In genomic region chr1:206205569-206205968, GRCh38 we compare ENCODE assay signal across 8 cellular contexts. TPM values are rescaled to one million over a fixed set of nuclear protein-coding genes. Genes with fewer than 3 reads are reported as not detected.
A peak's percentile ranks its signal among the peaks of the same experiment; 100 is the strongest.
DNase-seq lines count a peak whose midpoint lies in the region; ATAC-seq and TF ChIP-seq lines count a peak whose summit lies in the region.
"Not testable (repeated sequence)": the region's sequence is repeated elsewhere in the genome, so short reads cannot be mapped to it uniquely, and the experiment has no call there.

No MANE protein-coding gene starts in this region.

- not testable (repeated sequence) for H3K27me3 Mint-ChIP-seq in activated CD4-positive, alpha-beta T cell treated with anti-CD3 and anti-CD28 coated beads, Interleukin-2, amount 10 ng/mL, durations not matched to agents 24 days and 14 days; activated naive CD8-positive, alpha-beta T cell treated with anti-CD3 and anti-CD28 coated beads, Interleukin-2, amount 10 ng/mL, durations not matched to agents 7 days and 5 days

- 7% methylated on average over 3 of the region's 31 CpGs for WGBS in hepatocyte (ENCODE audit: low lambda C conversion rate, missing lambda C conversion rate)
- WGBS in neuronal stem cell (ENCODE audit: extremely low coverage in 2 of 2, insufficient read length in 2 of 2, insufficient replicate concordance in 1 of 2), 2 donors, result no CpG with 5 or more reads among the region's 31 CpGs
- WGBS in stomach, 5 donors, result 0 to 3% (median 0%) methylated on average over 11 to 15 of the region's 31 CpGs; no CpG with 5 or more reads in 2 of the 5 donors

- CTCF ChIA-PET in AG04449 (lab: Yijun Ruan, JAX), result not testable (repeated sequence)

- H3K27me3 ChIP-seq in Loucy (ENCODE audit: insufficient read depth, low read length, poor library complexity, severe bottlenecking); hepatocyte; neuronal stem cell (ENCODE audit: control insufficient read depth in 3 of 3, insufficient read depth in 3 of 3, low read depth in 1 of 3, low read length in 3 of 3); stomach: not testable (repeated sequence)

- H3K4me1 Mint-ChIP-seq in activated CD4-positive, alpha-beta T cell treated with anti-CD3 and anti-CD28 coated beads, Interleukin-2, amount 10 ng/mL, durations not matched to agents 24 days and 14 days; activated naive CD8-positive, alpha-beta T cell treated with anti-CD3 and anti-CD28 coated beads, Interleukin-2, amount 10 ng/mL, durations not matched to agents 7 days and 5 days: not testable (repeated sequence)

- not testable (repeated sequence) for H3K79me2 ChIP-seq in Loucy (ENCODE audit: insufficient read depth, low read length); hepatocyte

- not testable (repeated sequence) for H2BK5ac ChIP-seq in neuronal stem cell (ENCODE audit: low read length)

- H3K4me3 Mint-ChIP-seq in activated CD4-positive, alpha-beta T cell treated with anti-CD3 and anti-CD28 coated beads, Interleukin-2, amount 10 ng/mL, durations not matched to agents 24 days and 14 days; activated naive CD8-positive, alpha-beta T cell treated with anti-CD3 and anti-CD28 coated beads, Interleukin-2, amount 10 ng/mL, durations not matched to agents 7 days and 5 days: not testable (repeated sequence)

- H3F3A ChIP-seq in Loucy (ENCODE audit: low read depth), result not testable (repeated sequence)

- not testable (repeated sequence) for TF ChIP-seq POLR2A in stomach (IDR thresholded peaks at IDR 0.05)

- H3K9me3 ChIP-seq in Loucy (ENCODE audit: insufficient read depth, low read depth, low read length); hepatocyte (ENCODE audit: low read depth); neuronal stem cell (replicated peaks in 1 of 2; ENCODE audit: control insufficient read depth in 2 of 2, insufficient read depth in 1 of 2, low read depth in 1 of 2, low read length in 2 of 2); stomach: not testable (repeated sequence)

- not testable (repeated sequence) for H3K14ac ChIP-seq in neuronal stem cell (ENCODE audit: low read length)

- H3K4me2 ChIP-seq in Loucy (ENCODE audit: low read depth, low read length, poor library complexity, severe bottlenecking) (peak overlapping the region; percentile 24), hepatocyte (peak overlapping the region; percentile 68), neuronal stem cell (ENCODE audit: insufficient read depth, low read length, poor library complexity, severe bottlenecking) (peak overlapping the region; percentile 18)

- H3K18ac ChIP-seq in neuronal stem cell (ENCODE audit: low read length), result not testable (repeated sequence)

- not testable (repeated sequence) for DNase-seq in AG04449 (ENCODE audit: low read depth, low spot score); epithelial cell of proximal tubule (ENCODE audit: low read depth); hepatocyte (ENCODE audit: low spot score); neuronal stem cell (ENCODE audit: low spot score); stomach
- DNase-seq in activated CD4-positive, alpha-beta T cell treated with anti-CD3 and anti-CD28 coated beads, Interleukin-2, amount 10 ng/mL, durations not matched to agents 24 days and 14 days, result peak; percentile 58
- DNase-seq in activated naive CD8-positive, alpha-beta T cell treated with anti-CD3 and anti-CD28 coated beads, Interleukin-2, amount 10 ng/mL, durations not matched to agents 7 days and 5 days, result peak; percentile 41

- H3K9ac ChIP-seq in Loucy (ENCODE audit: low read depth, low read length, poor library complexity, severe bottlenecking); neuronal stem cell (ENCODE audit: low read depth, low read length, poor library complexity): not testable (repeated sequence)

- not testable (repeated sequence) for H4K91ac ChIP-seq in neuronal stem cell (ENCODE audit: low read depth, low read length, poor library complexity)

- H3K27ac Mint-ChIP-seq in activated CD4-positive, alpha-beta T cell treated with anti-CD3 and anti-CD28 coated beads, Interleukin-2, amount 10 ng/mL, durations not matched to agents 24 days and 14 days; activated naive CD8-positive, alpha-beta T cell treated with anti-CD3 and anti-CD28 coated beads, Interleukin-2, amount 10 ng/mL, durations not matched to agents 7 days and 5 days: not testable (repeated sequence)

- POLR2A ChIA-PET in AG04449 (lab: Yijun Ruan, JAX); activated naive CD8-positive, alpha-beta T cell treated with anti-CD3 and anti-CD28 coated beads, Interleukin-2, amount 10 ng/mL, durations not matched to agents 7 days and 5 days (lab: Charles Lee): not testable (repeated sequence)

- not testable (repeated sequence) for H2AFZ ChIP-seq in Loucy (ENCODE audit: low read length); hepatocyte; neuronal stem cell (ENCODE audit: low read length)

- not testable (repeated sequence) for H3K27ac ChIP-seq in hepatocyte; neuronal stem cell (replicated peaks; ENCODE audit: low read length); stomach

- H4K8ac ChIP-seq in neuronal stem cell (ENCODE audit: low read depth, low read length), result not testable (repeated sequence)

- not testable (repeated sequence) for H3K9me2 ChIP-seq in Loucy (replicated peaks; ENCODE audit: low read depth, low read length); hepatocyte (replicated peaks; ENCODE audit: insufficient read depth)

- H3K4me1 ChIP-seq in Loucy (ENCODE audit: insufficient read depth, low read length, poor library complexity, severe bottlenecking); hepatocyte (ENCODE audit: insufficient read depth); neuronal stem cell (ENCODE audit: control insufficient read depth in 2 of 2, insufficient read depth in 1 of 2, low read depth in 1 of 2, low read length in 2 of 2); stomach: not testable (repeated sequence)

- H3K4me3 ChIP-seq in AG04449 (ENCODE audit: low read depth, low read length) (peak overlapping the region; percentile 32), Loucy (ENCODE audit: low read length, poor library complexity, severe bottlenecking) (peak overlapping the region; percentile 49), epithelial cell of proximal tubule (ENCODE audit: low read depth, low read length) (peak overlapping the region; percentile 24), neuronal stem cell (ENCODE audit: low read length in 2 of 2) (peak overlapping the region in 1 of 2 donors; percentile 43), stomach (peak overlapping the region; percentile 18 to 40 (median 30))
- not testable (repeated sequence) for H3K4me3 ChIP-seq in hepatocyte

- H3K4ac ChIP-seq in neuronal stem cell (ENCODE audit: low read length), result not testable (repeated sequence)

- H3K23ac ChIP-seq in neuronal stem cell (ENCODE audit: low read depth, low read length, poor library complexity), result not testable (repeated sequence)

- not testable (repeated sequence) for ATAC-seq in activated naive CD8-positive, alpha-beta T cell treated with anti-CD3 and anti-CD28 coated beads, Interleukin-2, amount 10 ng/mL, durations not matched to agents 7 days and 5 days (ENCODE audit: low read depth)

- H3K9me3 Mint-ChIP-seq in activated CD4-positive, alpha-beta T cell treated with anti-CD3 and anti-CD28 coated beads, Interleukin-2, amount 10 ng/mL, durations not matched to agents 24 days and 14 days; activated naive CD8-positive, alpha-beta T cell treated with anti-CD3 and anti-CD28 coated beads, Interleukin-2, amount 10 ng/mL, durations not matched to agents 7 days and 5 days: not testable (repeated sequence)

- not testable (repeated sequence) for TF ChIP-seq CTCF in AG04449 (IDR thresholded peaks at IDR 0.05; ENCODE audit: insufficient read depth, low read length, missing control alignments); Loucy (conservative IDR thresholded peaks at IDR 0.05; ENCODE audit: low read length); epithelial cell of proximal tubule (conservative IDR thresholded peaks at IDR 0.05; ENCODE audit: low read depth, low read length); hepatocyte (IDR thresholded peaks at IDR 0.05; ENCODE audit: poor library complexity); stomach (IDR thresholded peaks at IDR 0.05)

- intact Hi-C loops in activated CD4-positive, alpha-beta T cell treated with anti-CD3 and anti-CD28 coated beads, Interleukin-2, amount 10 ng/mL, durations not matched to agents 24 days and 14 days (cut with micrococcal nuclease); stomach (cut with DNase I; ENCODE audit: low total_unique reads): not testable (repeated sequence)

- not testable (repeated sequence) for H3K36me3 ChIP-seq in Loucy (ENCODE audit: insufficient read depth, low read length); hepatocyte (replicated peaks; ENCODE audit: insufficient read depth, low read depth); neuronal stem cell (replicated peaks in 1 of 2; ENCODE audit: control insufficient read depth in 2 of 2, insufficient read depth in 2 of 2, low read length in 2 of 2); stomach

- H3K36me3 Mint-ChIP-seq in activated CD4-positive, alpha-beta T cell treated with anti-CD3 and anti-CD28 coated beads, Interleukin-2, amount 10 ng/mL, durations not matched to agents 24 days and 14 days (ENCODE audit: low read depth); activated naive CD8-positive, alpha-beta T cell treated with anti-CD3 and anti-CD28 coated beads, Interleukin-2, amount 10 ng/mL, durations not matched to agents 7 days and 5 days: not testable (repeated sequence)

- H2BK120ac ChIP-seq in neuronal stem cell (ENCODE audit: low read depth, low read length), result not testable (repeated sequence)

- not testable (repeated sequence) for H2BK15ac ChIP-seq in neuronal stem cell (ENCODE audit: low read length)

- not testable (repeated sequence) for H2BK12ac ChIP-seq in neuronal stem cell (ENCODE audit: low read length)

- H4K20me1 ChIP-seq in Loucy (ENCODE audit: insufficient read depth, low read length, poor library complexity, severe bottlenecking); hepatocyte (ENCODE audit: insufficient read depth, poor library complexity, severe bottlenecking): not testable (repeated sequence)

- not testable (repeated sequence) for TF ChIP-seq EP300 in stomach (IDR thresholded peaks at IDR 0.05)

- not testable (repeated sequence) for H2AK5ac ChIP-seq in neuronal stem cell (ENCODE audit: low read depth, low read length)

- not testable (repeated sequence) for H3K79me1 ChIP-seq in neuronal stem cell (ENCODE audit: low read depth, low read length)

RNA-seq across cellular contexts. Expression of gene SRGAP2, which starts 2.2 kb away (rescaled TPM):
- total RNA-seq in activated CD4-positive, alpha-beta T cell treated with anti-CD3 and anti-CD28 coated beads, Interleukin-2, amount 10 ng/mL, durations not matched to agents 24 days and 14 days, result 102 and 105 TPM in 2 replicates
- total RNA-seq in activated naive CD8-positive, alpha-beta T cell treated with anti-CD3 and anti-CD28 coated beads, Interleukin-2, amount 10 ng/mL, durations not matched to agents 7 days and 5 days, result 10 to 100 TPM; 79.7 to 83.8 TPM
- 26.4 and 29.0 TPM in 2 replicates for total RNA-seq in epithelial cell of proximal tubule
- 22.4 and 23.7 TPM in 2 replicates for total RNA-seq in hepatocyte
- polyA plus RNA-seq in hepatocyte, result 16.3 and 28.1 TPM in 2 replicates
- 36.9 TPM for polyA plus RNA-seq in neuronal stem cell (2013, experiment 1 of 2)
- 38.1 TPM for polyA plus RNA-seq in neuronal stem cell (2013, experiment 2 of 2)
- 10 to 100 TPM; 13.0 to 42.2 (median 29.8) TPM for total RNA-seq in stomach
- 1 to 10 TPM; 5.2 to 7.0 (median 6.0) TPM for polyA plus RNA-seq in stomach

RNA-seq across cellular contexts. Expression of gene FAM72A, which starts 2.9 kb away (rescaled TPM):
- 29.1 and 35.5 TPM in 2 replicates for total RNA-seq in activated CD4-positive, alpha-beta T cell treated with anti-CD3 and anti-CD28 coated beads, Interleukin-2, amount 10 ng/mL, durations not matched to agents 24 days and 14 days
- 10 to 100 TPM; 21.3 to 22.1 TPM for total RNA-seq in activated naive CD8-positive, alpha-beta T cell treated with anti-CD3 and anti-CD28 coated beads, Interleukin-2, amount 10 ng/mL, durations not matched to agents 7 days and 5 days
- total RNA-seq in epithelial cell of proximal tubule (5.1 and 6.9 TPM in 2 replicates), hepatocyte (0.83 and 0.92 TPM in 2 replicates), stomach (1 to 10 TPM in 3 of 5 donors, not detected in 2; 1.0 to 2.6 (median 1.4) TPM)
- polyA plus RNA-seq in hepatocyte (1.8 and 4.2 TPM in 2 replicates), stomach (1 to 10 TPM; 1.2 to 3.1 (median 2.6) TPM)
- 29.2 TPM for polyA plus RNA-seq in neuronal stem cell (2013, experiment 1 of 2)
- 31.1 TPM for polyA plus RNA-seq in neuronal stem cell (2013, experiment 2 of 2)

Comparison
In these comparisons a context has a peak if more than half of its experiments do, and no peak if none do; other contexts are left out.
1. H3K4me2 ChIP-seq: peak in every context shown above with its lines; median percentile 68 in hepatocyte; 24 in Loucy; 18 in neuronal stem cell.